In genomic region chrX:129777218-129777768, GRCh38 we compare ENCODE assay signal across 9 cellular contexts. TPM values are rescaled to one million over a fixed set of nuclear protein-coding genes. Genes with fewer than 3 reads are reported as not detected.
DNase-seq lines count a peak whose midpoint lies in the region; ATAC-seq, FAIRE-seq and TF ChIP-seq lines count a peak whose summit lies in the region.
"Had no signal": no experiment of that assay in that cellular context is flagged by ENCODE, and none has a peak within 500 bp of the region (broad histone marks: within the 10 kb centered on the region; RNA-seq: fewer than 3 reads in every experiment).

No MANE protein-coding gene starts in this region.

- FAIRE-seq in endothelial cell of umbilical vein (lab: Jason Lieb, UNC): peak; percentile 99

- peak overlapping the region; percentile 21 for H3K4me3 ChIP-seq in HL-60 (replicated peaks; ENCODE audit: insufficient read depth, low read length)
- no peak overlapping the region for H3K4me3 ChIP-seq in endothelial cell of umbilical vein (replicated peaks in 1 of 3; ENCODE audit: insufficient read depth in 1 of 3, low read depth in 1 of 3, low read length in 3 of 3)
- peak overlapping the region in 1 of 7 experiments; percentile 18 for H3K4me3 ChIP-seq in skin epidermis

- H3K79me2 ChIP-seq in endothelial cell of umbilical vein (ENCODE audit: control insufficient read depth, insufficient read depth, low read length): no peaks in the 10 kb centered on the region

- no peaks in the 10 kb centered on the region for H3K9me3 ChIP-seq in endothelial cell of umbilical vein (replicated peaks; ENCODE audit: control insufficient read depth, insufficient read depth, low read length)

- POLR2A ChIA-PET in endothelial cell of umbilical vein (lab: Charles Lee): no interaction called here

- intact Hi-C loops in endothelial cell of umbilical vein (cut with micrococcal nuclease): loop anchor here (2.0 kb wide), 2 partner anchors 18 to 66 kb away; partner anchors contain the start of gene ZDHHC9

- peak overlapping the region; percentile 57 for H3K4me2 ChIP-seq in endothelial cell of umbilical vein (ENCODE audit: insufficient read depth, low read length)

- CTCF ChIA-PET in endothelial cell of umbilical vein (lab: Charles Lee): no interaction called here

- dilution Hi-C loops in endothelial cell of umbilical vein (cut with MboI; ENCODE audit: extremely low pct_ligation_motif_present, low sequenced_read_pairs): no loop called here

- H3K9ac ChIP-seq in endothelial cell of umbilical vein (replicated peaks; ENCODE audit: extremely low read depth, insufficient read depth, low read length): peak overlapping the region; percentile 37

- no peak for TF ChIP-seq CTCF in HL-60 (IDR thresholded peaks at IDR 0.05; ENCODE audit: insufficient read depth, low read length)
- no peak for TF ChIP-seq CTCF in endothelial cell of umbilical vein (IDR thresholded peaks at IDR 0.05; ENCODE audit: extremely low read depth in 1 of 2, insufficient read depth in 1 of 2, low read depth in 1 of 2, low read length in 2 of 2)

- H2AFZ ChIP-seq in endothelial cell of umbilical vein (ENCODE audit: low read depth, low read length): peak overlapping the region; percentile 91

- ATAC-seq in GM18870 (IDR thresholded peaks at IDR 0.05; ENCODE audit: unreplicated experiment): peak; percentile 15

- peaks cover 14% of the 10 kb centered on the region for H3K4me1 ChIP-seq in endothelial cell of umbilical vein (ENCODE audit: control insufficient read depth, extremely low read depth, insufficient read depth, low read length)

- H3K36me3 ChIP-seq in endothelial cell of umbilical vein (ENCODE audit: control insufficient read depth in 2 of 2, extremely low read depth in 1 of 2, insufficient read depth in 2 of 2, low read length in 2 of 2): no peaks in the 10 kb centered on the region

- H4K20me1 ChIP-seq in endothelial cell of umbilical vein (replicated peaks; ENCODE audit: control insufficient read depth, extremely low read depth, insufficient read depth, low read length): no peaks in the 10 kb centered on the region

- TF ChIP-seq POLR2A in endothelial cell of umbilical vein (IDR thresholded peaks at IDR 0.05; ENCODE audit: low read depth, low read length): no peak

- H3K27ac ChIP-seq in HL-60 (replicated peaks): peak overlapping the region; percentile 90
- H3K27ac ChIP-seq in endothelial cell of umbilical vein (ENCODE audit: insufficient read depth, low read depth, low read length): peak overlapping the region; percentile 86
- H3K27ac ChIP-seq in skin epidermis: peak overlapping the region in 19 of 21 experiments; percentile 11 to 92 (median 79)

- H3K27me3 ChIP-seq in HL-60 (ENCODE audit: insufficient read depth, poor library complexity, severe bottlenecking): no peaks in the 10 kb centered on the region
- no peaks in the 10 kb centered on the region for H3K27me3 ChIP-seq in endothelial cell of umbilical vein (ENCODE audit: control insufficient read depth in 2 of 2, insufficient read depth in 2 of 2, low read length in 2 of 2)

- no TSS peak for BruUV-seq in endothelial cell of umbilical vein (replicated peaks; lab: Mats Ljungman, UMichigan)

- DNase-seq in HL-60 (ENCODE audit: low read depth in 1 of 2, low spot score in 1 of 2): peak; percentile 58 to 82
- peak; percentile 54 for DNase-seq in activated CD4-positive, alpha-beta T cell treated with anti-CD3 and anti-CD28 coated beads for 1 hour
- DNase-seq in endothelial cell of umbilical vein (ENCODE audit: low read depth, low spot score): peak; percentile 44
- no peak for DNase-seq in NCI-H128 (lab: John Stamatoyannopoulos, UW; ENCODE audit: unreplicated experiment)
- DNase-seq in ureter (ENCODE audit: low spot score): no peak
- no peak for DNase-seq in hippocampal formation (lab: John Stamatoyannopoulos, UW)

- no peaks in the 10 kb centered on the region for H3K9me1 ChIP-seq in endothelial cell of umbilical vein (replicated peaks; ENCODE audit: control insufficient read depth, extremely low read depth, insufficient read depth, low read length)

TF ChIP-seq in endothelial cell of umbilical vein, 7 proteins besides CTCF, POLR2A, EP300 and RAD21:
- TF ChIP-seq POLR2AphosphoS5 (IDR thresholded peaks at IDR 0.05; ENCODE audit: insufficient read depth, low read depth, low read length) (no peak), FOS (IDR thresholded peaks at IDR 0.05; ENCODE audit: borderline replicate concordance, insufficient read depth, low read length) (no peak), MYC (IDR thresholded peaks at IDR 0.05; ENCODE audit: low read depth, low read length) (no peak), GATA2 (IDR thresholded peaks at IDR 0.05; ENCODE audit: insufficient read depth, insufficient read length, low read depth, low read length) (no peak), EZH2 (IDR thresholded peaks at IDR 0.05; ENCODE audit: borderline replicate concordance, low read depth, low read length, severe bottlenecking) (no peak), JUN (IDR thresholded peaks at IDR 0.05; ENCODE audit: borderline replicate concordance, insufficient read depth, insufficient read length, low read depth) (no peak)
- TF ChIP-seq, protein P1, sequence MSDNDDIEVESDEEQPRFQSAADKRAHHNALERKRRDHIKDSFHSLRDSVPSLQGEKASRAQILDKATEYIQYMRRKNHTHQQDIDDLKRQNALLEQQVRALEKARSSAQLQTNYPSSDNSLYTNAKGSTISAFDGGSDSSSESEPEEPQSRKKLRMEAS (IDR thresholded peaks at IDR 0.05; ENCODE audit: insufficient read depth, insufficient read length): no peak

RNA-seq across cellular contexts. Expression of gene SASH3, which starts 2.5 kb away (rescaled TPM):
- total RNA-seq in endothelial cell of umbilical vein (not detected in 2 replicates), ureter (8.4 TPM)
- not detected in 2 replicates for polyA plus RNA-seq in endothelial cell of umbilical vein
- not detected in 2 replicates for polyA plus RNA-seq in endothelial cell of umbilical vein (2011; cell fraction: cytosol; rRNA removed)
- not detected in 2 replicates for polyA plus RNA-seq in endothelial cell of umbilical vein (2011; cell fraction: nucleus; rRNA removed)
- polyA plus RNA-seq in endothelial cell of umbilical vein (2012): not detected in 2 replicates
- not detected in 2 replicates for polyA minus RNA-seq in endothelial cell of umbilical vein
- polyA minus RNA-seq in endothelial cell of umbilical vein (2011; cell fraction: cytosol; rRNA and poly(A)+ RNA removed): not detected
- not detected in 2 replicates for polyA minus RNA-seq in endothelial cell of umbilical vein (2011; cell fraction: nucleus; rRNA and poly(A)+ RNA removed)
- total RNA-seq: M059J had no signal

RNA-seq across cellular contexts. Expression of gene XPNPEP2, which starts 38.5 kb away (rescaled TPM):
- total RNA-seq in endothelial cell of umbilical vein (not detected in 2 replicates), ureter (6.0 TPM)
- 0.03 and 0.04 TPM in 2 replicates for polyA plus RNA-seq in endothelial cell of umbilical vein
- polyA plus RNA-seq in endothelial cell of umbilical vein (2011; cell fraction: cytosol; rRNA removed): 0.01 and 0.04 TPM in 2 replicates
- 0.07 TPM in 1 of 2 replicates, not detected in the other for polyA plus RNA-seq in endothelial cell of umbilical vein (2011; cell fraction: nucleus; rRNA removed)
- polyA plus RNA-seq in endothelial cell of umbilical vein (2012): not detected in 2 replicates
- polyA minus RNA-seq in endothelial cell of umbilical vein: not detected in 2 replicates
- not detected for polyA minus RNA-seq in endothelial cell of umbilical vein (2011; cell fraction: cytosol; rRNA and poly(A)+ RNA removed)
- not detected in 2 replicates for polyA minus RNA-seq in endothelial cell of umbilical vein (2011; cell fraction: nucleus; rRNA and poly(A)+ RNA removed)
- total RNA-seq: M059J had no signal

Comparison
In these comparisons a context has a peak if more than half of its experiments do, and no peak if none do; other contexts are left out.
1. DNase-seq: peak in HL-60 (2 of 2), activated CD4-positive, alpha-beta T cell treated with anti-CD3 and anti-CD28 coated beads for 1 hour (single experiment) and endothelial cell of umbilical vein (single experiment); none in NCI-H128 (single experiment), ureter (single experiment) and hippocampal formation (0 of 2).
2. Peak in every context shown above with its lines, with median percentiles within 50 percentile points of each other: H3K27ac ChIP-seq.